Comparison of ENCODE assay signal across 20 cellular contexts in the genomic region with DNA sequence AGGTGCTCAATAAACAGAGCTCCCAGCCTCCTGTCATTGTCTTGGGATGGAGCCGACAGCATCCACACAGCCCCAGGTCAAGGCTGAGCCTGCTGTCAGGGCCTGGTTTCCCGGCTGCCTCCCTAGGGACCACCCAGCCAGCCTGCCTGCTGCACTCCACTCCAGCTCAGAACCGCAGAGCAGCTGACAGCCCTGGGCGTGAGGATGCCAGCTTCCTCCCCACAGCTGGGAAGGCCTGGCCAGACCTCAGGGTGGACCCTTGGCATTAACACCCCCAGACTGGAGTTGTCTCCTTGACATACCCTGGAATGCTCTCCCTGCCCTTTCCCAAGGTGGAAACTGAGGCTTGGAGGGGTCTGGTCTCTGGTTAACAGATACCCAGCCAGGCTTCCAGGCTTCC.
"Had no signal": no experiment of that assay in that cellular context is flagged by ENCODE, and none has a peak within 500 bp of the region (broad histone marks: within the 10 kb centered on the region; RNA-seq: fewer than 3 reads in every experiment).

No MANE protein-coding gene starts in this region.

- H3K27me3 Mint-ChIP-seq: activated CD4-positive, alpha-beta memory T cell treated with anti-CD3 and anti-CD28 coated beads, Interleukin-2, amount 10 ng/mL, durations not matched to agents 7 days and 5 days; activated CD4-positive, alpha-beta T cell treated with anti-CD3 and anti-CD28 coated beads for 36 hours; dendritic cell treated with granulocyte-macrophage colony-stimulating factor and Interleukin-4, amounts not matched to agents 40 ng/mL and 50 ng/mL, for 4 days had no signal

- H3K4me1 ChIP-seq: psoas muscle, stomach, testis, upper lobe of right lung had no signal

- H3K4me3 ChIP-seq: psoas muscle, stomach, testis, upper lobe of right lung had no signal

- ATAC-seq: activated CD4-positive, alpha-beta T cell treated with anti-CD3 and anti-CD28 coated beads for 36 hours; effector memory CD8-positive, alpha-beta T cell; sciatic nerve; upper lobe of right lung had no signal

- H3K9me3 ChIP-seq: testis, upper lobe of right lung had no signal

- H3K4me3 Mint-ChIP-seq: activated CD4-positive, alpha-beta memory T cell treated with anti-CD3 and anti-CD28 coated beads, Interleukin-2, amount 10 ng/mL, durations not matched to agents 7 days and 5 days; activated CD4-positive, alpha-beta T cell treated with anti-CD3 and anti-CD28 coated beads for 36 hours; activated naive CD8-positive, alpha-beta T cell; central memory CD8-positive, alpha-beta T cell; dendritic cell treated with granulocyte-macrophage colony-stimulating factor and Interleukin-4, amounts not matched to agents 40 ng/mL and 50 ng/mL, for 4 days; effector memory CD8-positive, alpha-beta T cell; T-helper 1 cell treated with Interleukin-12 subunit alpha and Interleukin-12 subunit beta and Interleukin-4 antibody, amounts not matched to agents 30 μg/mL and 1 μg/mL, for 36 hours had no signal

- H3K36me3 ChIP-seq: brain microvascular endothelial cell, stomach, upper lobe of right lung had no signal

- H3K4me1 Mint-ChIP-seq: central memory CD8-positive, alpha-beta T cell had no signal

- H3K27ac Mint-ChIP-seq: activated CD4-positive, alpha-beta memory T cell treated with anti-CD3 and anti-CD28 coated beads, Interleukin-2, amount 10 ng/mL, durations not matched to agents 7 days and 5 days; activated CD4-positive, alpha-beta T cell treated with anti-CD3 and anti-CD28 coated beads for 36 hours; activated naive CD8-positive, alpha-beta T cell; dendritic cell treated with granulocyte-macrophage colony-stimulating factor and Interleukin-4, amounts not matched to agents 40 ng/mL and 50 ng/mL, for 4 days; effector memory CD8-positive, alpha-beta T cell; T-helper 1 cell treated with Interleukin-12 subunit alpha and Interleukin-12 subunit beta and Interleukin-4 antibody, amounts not matched to agents 30 μg/mL and 1 μg/mL, for 36 hours had no signal

- H3K9me3 Mint-ChIP-seq: activated CD4-positive, alpha-beta memory T cell treated with anti-CD3 and anti-CD28 coated beads, Interleukin-2, amount 10 ng/mL, durations not matched to agents 7 days and 5 days; central memory CD8-positive, alpha-beta T cell; dendritic cell treated with granulocyte-macrophage colony-stimulating factor and Interleukin-4, amounts not matched to agents 40 ng/mL and 50 ng/mL, for 4 days; effector memory CD8-positive, alpha-beta T cell had no signal

- DNase-seq: activated CD4-positive, alpha-beta memory T cell treated with anti-CD3 and anti-CD28 coated beads, Interleukin-2, amount 10 ng/mL, durations not matched to agents 7 days and 5 days; activated CD4-positive, alpha-beta T cell treated with anti-CD3 and anti-CD28 coated beads for 36 hours; activated effector memory CD4-positive, alpha-beta T cell treated with anti-CD3 and anti-CD28 coated beads, Interleukin-2, amount 50 U/mL, for 16 hours; activated T-cell treated with anti-CD3 and anti-CD28 coated beads, Interleukin-2, amount 50 U/mL, for 48 hours; amygdala; brain microvascular endothelial cell; effector memory CD8-positive, alpha-beta T cell; foreskin melanocyte; head of caudate nucleus; mesenchymal stem cell; psoas muscle; stimulated activated CD4-positive, alpha-beta T cell treated with anti-CD3 and anti-CD28 coated beads, Interleukin-1b, Interleukin-23, amount 100 ng/mL, for 48 hours; stomach; testis; upper lobe of right lung had no signal

- H3K27me3 ChIP-seq: brain microvascular endothelial cell, testis, upper lobe of right lung had no signal
